28 cellular contexts compared by ENCODE assay signal in the genomic region with DNA sequence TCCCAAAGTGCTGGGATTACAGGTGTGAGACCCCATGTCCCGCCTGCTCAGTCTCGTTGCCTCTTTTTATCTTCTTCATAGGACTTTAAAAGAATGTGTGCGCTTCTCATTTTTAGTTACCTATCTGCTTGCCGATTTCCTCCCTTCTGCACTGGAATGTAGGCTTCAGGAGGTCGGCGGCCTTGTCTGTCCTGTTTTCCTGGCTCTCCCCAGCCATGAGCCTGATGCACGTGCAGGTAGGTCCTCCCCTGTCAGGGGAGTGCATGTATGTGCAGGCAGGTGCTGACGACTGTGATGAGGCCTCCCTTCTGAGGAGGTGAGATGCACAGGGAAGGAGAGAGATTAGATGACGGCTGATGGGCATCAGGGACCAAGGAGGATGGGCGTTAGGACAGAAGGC. TPM values are rescaled to one million over a fixed set of nuclear protein-coding genes. Genes with fewer than 3 reads are reported as not detected.
"Had no signal": no experiment of that assay in that cellular context is flagged by ENCODE, and none has a peak within 500 bp of the region (broad histone marks: within the 10 kb centered on the region; RNA-seq: fewer than 3 reads in every experiment).

No MANE protein-coding gene starts in this region.

- H3K9me3 ChIP-seq: esophagus muscularis mucosa had no signal

- H3K36me3 Mint-ChIP-seq: activated naive CD8-positive, alpha-beta T cell had no signal

- H3K9me3 Mint-ChIP-seq: activated CD4-positive, alpha-beta T cell treated with anti-CD3 and anti-CD28 coated beads, Interleukin-2, amount 10 ng/mL, durations not matched to agents 7 days and 5 days; activated CD8-positive, alpha-beta T cell treated with anti-CD3 and anti-CD28 coated beads for 36 hours; activated T-cell treated with anti-CD3 and anti-CD28 coated beads, Interleukin-2, amount 50 U/mL, for 4 hours; activated T-helper 17 cell treated with anti-CD3 and anti-CD28 coated beads, Interleukin-2, amount 50 U/mL, for 72 hours; central memory CD8-positive, alpha-beta T cell; dendritic cell treated with granulocyte-macrophage colony-stimulating factor and Interleukin-4, amounts not matched to agents 40 ng/mL and 50 ng/mL, for 4 days; endodermal cell had no signal

- ATAC-seq: activated CD8-positive, alpha-beta T cell treated with anti-CD3 and anti-CD28 coated beads for 36 hours; activated T-cell treated with anti-CD3 and anti-CD28 coated beads, Interleukin-2, amount 50 U/mL, for 4 hours; activated T-helper 17 cell treated with anti-CD3 and anti-CD28 coated beads, Interleukin-2, amount 50 U/mL, for 72 hours had no signal

- H3K4me1 Mint-ChIP-seq: central memory CD8-positive, alpha-beta T cell had no signal

- H3K4me3 Mint-ChIP-seq: activated CD4-positive, alpha-beta T cell treated with anti-CD3 and anti-CD28 coated beads, Interleukin-2, amount 10 ng/mL, durations not matched to agents 7 days and 5 days; activated CD8-positive, alpha-beta T cell treated with anti-CD3 and anti-CD28 coated beads for 36 hours; activated naive CD8-positive, alpha-beta T cell; activated T-cell treated with anti-CD3 and anti-CD28 coated beads, Interleukin-2, amount 50 U/mL, for 4 hours; activated T-helper 17 cell treated with anti-CD3 and anti-CD28 coated beads, Interleukin-2, amount 50 U/mL, for 72 hours; central memory CD8-positive, alpha-beta T cell; dendritic cell treated with granulocyte-macrophage colony-stimulating factor and Interleukin-4, amounts not matched to agents 40 ng/mL and 50 ng/mL, for 4 days; endodermal cell had no signal

- H3K4me3 ChIP-seq: coronary artery, dorsolateral prefrontal cortex, esophagus muscularis mucosa had no signal

- H3K4me1 ChIP-seq: esophagus muscularis mucosa had no signal

- H3K36me3 ChIP-seq: brain microvascular endothelial cell, esophagus muscularis mucosa had no signal

- DNase-seq: activated CD4-positive, alpha-beta T cell treated with anti-CD3 and anti-CD28 coated beads for 1 hour; activated CD4-positive, alpha-beta T cell treated with anti-CD3 and anti-CD28 coated beads for 4 hours; activated CD4-positive, alpha-beta T cell treated with anti-CD3 and anti-CD28 coated beads, Interleukin-2, amount 10 ng/mL, durations not matched to agents 7 days and 5 days; activated CD4-positive, alpha-beta T cell treated with anti-CD3 and anti-CD28 coated beads, Interleukin-2, amount 50 U/mL, for 4 hours; activated CD8-positive, alpha-beta memory T cell treated with anti-CD3 and anti-CD28 coated beads for 24 hours; activated CD8-positive, alpha-beta T cell treated with anti-CD3 and anti-CD28 coated beads for 36 hours; activated effector memory CD4-positive, alpha-beta T cell treated with Interleukin-2 at 50 U/mL for 16 hours; activated gamma-delta T cell treated with Interleukin-2 at 50 U/mL for 16 hours; activated naive CD4-positive, alpha-beta T cell treated with anti-CD3 and anti-CD28 coated beads, Interleukin-2, amount 50 U/mL, for 16 hours; activated naive CD4-positive, alpha-beta T cell treated with Interleukin-2 at 50 U/mL for 16 hours; activated T-cell treated with anti-CD3 and anti-CD28 coated beads, Interleukin-2, amount 50 U/mL, for 4 hours; amniotic stem cell; anterior cingulate cortex; brain microvascular endothelial cell; dorsolateral prefrontal cortex; effector memory CD4-positive, alpha-beta T cell; endodermal cell; foreskin melanocyte; head of caudate nucleus; T-helper 2 cell had no signal

- H3K27ac ChIP-seq: brain microvascular endothelial cell, coronary artery, dorsolateral prefrontal cortex, esophagus muscularis mucosa had no signal

- H3K27ac Mint-ChIP-seq: activated CD4-positive, alpha-beta T cell treated with anti-CD3 and anti-CD28 coated beads, Interleukin-2, amount 10 ng/mL, durations not matched to agents 7 days and 5 days; activated CD8-positive, alpha-beta T cell treated with anti-CD3 and anti-CD28 coated beads for 36 hours; activated naive CD8-positive, alpha-beta T cell; activated T-helper 17 cell treated with anti-CD3 and anti-CD28 coated beads, Interleukin-2, amount 50 U/mL, for 72 hours; dendritic cell treated with granulocyte-macrophage colony-stimulating factor and Interleukin-4, amounts not matched to agents 40 ng/mL and 50 ng/mL, for 4 days; endodermal cell had no signal

RNA-seq across cellular contexts. Expression of a gene that starts 13.6 kb away (rescaled TPM):
- total RNA-seq: activated CD4-positive, alpha-beta T cell treated with anti-CD3 and anti-CD28 coated beads, Interleukin-2, amount 10 ng/mL, durations not matched to agents 7 days and 5 days; activated CD8-positive, alpha-beta T cell treated with anti-CD3 and anti-CD28 coated beads for 36 hours; activated T-helper 17 cell treated with anti-CD3 and anti-CD28 coated beads, Interleukin-2, amount 50 U/mL, for 72 hours; epithelial cell of proximal tubule; T-helper 1 cell treated with Interleukin-12 subunit alpha and Interleukin-12 subunit beta and Interleukin-4 antibody, amounts not matched to agents 30 ng/mL and 1 ng/mL, for 36 hours had no signal
